ENCODE assay signal across 18 cellular contexts in the genomic region with DNA sequence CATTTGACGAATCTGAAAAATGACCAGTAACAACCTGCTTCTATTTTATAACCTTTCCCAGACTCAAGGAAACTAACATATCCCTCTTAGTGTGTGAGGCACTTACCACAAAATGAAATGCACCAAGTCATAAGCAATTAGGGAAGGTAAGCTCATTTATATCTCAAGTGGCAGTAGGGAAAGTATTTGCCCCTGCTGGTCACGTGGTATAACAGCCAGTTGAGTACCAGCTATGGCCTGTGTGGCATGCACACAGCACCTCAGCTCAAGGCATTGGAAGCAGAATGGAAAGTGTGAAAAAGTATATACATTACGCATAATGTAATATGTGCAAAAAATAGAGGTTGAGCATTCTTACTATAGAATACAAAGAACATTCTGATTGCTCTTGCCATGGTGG.
A peak's percentile ranks its signal among the peaks of the same experiment; 100 is the strongest.
DNase-seq lines count a peak whose midpoint lies in the region; ATAC-seq and TF ChIP-seq lines count a peak whose summit lies in the region.
"Had no signal": no experiment of that assay in that cellular context is flagged by ENCODE, and none has a peak within 500 bp of the region (broad histone marks: within the 10 kb centered on the region; RNA-seq: fewer than 3 reads in every experiment).

No MANE protein-coding gene starts in this region.

- no peak overlapping the region for H3K9ac ChIP-seq in HCT116 (ENCODE audit: low read length)
- H3K9ac ChIP-seq: BLaER1 treated with 17β-estradiol and CSF1 and Interleukin-3, amounts not matched to agents 10 nM and 100 nM; GM23248 had no signal

- no peak overlapping the region for H3K27ac Mint-ChIP-seq in glutamatergic neuron (ENCODE audit: unreplicated experiment)
- H3K27ac Mint-ChIP-seq in CD8-positive, alpha-beta T cell = no peak overlapping the region

- ATAC-seq in HCT116 = peak; percentile 66
- ATAC-seq in CD8-positive, alpha-beta T cell = no peak

- POLR2A ChIA-PET in HCT116 (lab: Charles Lee) = no interaction called here
- POLR2A ChIA-PET in CD8-positive, alpha-beta T cell (lab: Charles Lee) = no interaction called here

- H3K4me1 ChIP-seq in HCT116 (ENCODE audit: control insufficient read depth in 1 of 2, insufficient read depth in 2 of 2, low read length in 2 of 2) = no peaks in the 10 kb centered on the region
- no peaks in the 10 kb centered on the region for H3K4me1 ChIP-seq in CD8-positive, alpha-beta T cell (ENCODE audit: insufficient read depth, low read length)
- H3K4me1 ChIP-seq: Peyer's patch had no signal

- no peaks in the 10 kb centered on the region for H3K4me1 Mint-ChIP-seq in glutamatergic neuron (ENCODE audit: low read depth, unreplicated experiment)
- H3K4me1 Mint-ChIP-seq in CD8-positive, alpha-beta T cell (ENCODE audit: low read depth) = no peaks in the 10 kb centered on the region

- H3K9me2 ChIP-seq in HCT116 (ENCODE audit: insufficient read depth) = no peaks in the 10 kb centered on the region

- DNase-seq in NCI-H510A treated with DMSO at 0.1 percent for 48 hours (lab: John Stamatoyannopoulos, UW) (peak; percentile 2), NCI-H510A (lab: John Stamatoyannopoulos, UW) (no peak), HCT116 (ENCODE audit: low read depth, low spot score) (no peak), WERI-Rb-1 (no peak), glutamatergic neuron (no peak), GM19238 (ENCODE audit: insufficient read length, low spot score) (no peak), NCI-H1048 (lab: John Stamatoyannopoulos, UW) (no peak)
- no peak for DNase-seq in CD8-positive, alpha-beta T cell
- DNase-seq: GF-D8, GM23248, NCI-H187, NCI-H446 treated with DMSO at 0.1 percent for 48 hours, NCI-H774, Peyer's patch, Right ventricle myocardium superior, T-helper 1 cell had no signal

- no peak overlapping the region for H3K4me3 Mint-ChIP-seq in glutamatergic neuron (ENCODE audit: unreplicated experiment)
- no peak overlapping the region for H3K4me3 Mint-ChIP-seq in CD8-positive, alpha-beta T cell

- intact Hi-C loops in HCT116 (cut with micrococcal nuclease) = no loop called here
- intact Hi-C loops in CD8-positive, alpha-beta T cell (cut with DNase I, micrococcal nuclease) = no loop called here

- H3K36me3 ChIP-seq in HCT116 (ENCODE audit: control insufficient read depth in 1 of 2, insufficient read depth in 2 of 2, low read length in 2 of 2) (no peaks in the 10 kb centered on the region), WERI-Rb-1 (no peaks in the 10 kb centered on the region)
- H3K36me3 ChIP-seq in CD8-positive, alpha-beta T cell (ENCODE audit: insufficient read depth, low read length) = no peaks in the 10 kb centered on the region
- H3K36me3 ChIP-seq: Peyer's patch had no signal

- no peaks in the 10 kb centered on the region for H3K79me2 ChIP-seq in HCT116 (ENCODE audit: insufficient read depth, low read length)

- CTCF ChIA-PET in HCT116 (lab: Charles Lee) = interaction anchor here (1.1 kb wide), 1 partner anchor 11 kb away, joined by 4 read pairs; no protein-coding TSS in a partner anchor
- CTCF ChIA-PET in CD8-positive, alpha-beta T cell (lab: Charles Lee) = no interaction called here

- RAD21 ChIA-PET in HCT116 (lab: Charles Lee; ENCODE audit: low non-redundant PET in 1 of 2, low total read pairs in 2 of 2, uncharacterized antibody in 2 of 2, unreplicated experiment in 2 of 2) = no interaction called here

- TF ChIP-seq CTCF in HCT116 (IDR thresholded peaks at IDR 0.05 in 2 of 3, conservative IDR thresholded peaks at IDR 0.05 in 1 of 3; ENCODE audit: borderline replicate concordance in 1 of 3, insufficient read depth in 1 of 3, low read depth in 2 of 3, low read length in 2 of 3) (peak in 2 of 3 experiments; percentile 31 to 37; a peak in 4 of 6 replicates), WERI-Rb-1 (IDR thresholded peaks at IDR 0.05; ENCODE audit: low read depth, low read length) (0 out of 2 replicates have a peak, but pooled peaks have one; percentile 18), glutamatergic neuron (IDR thresholded peaks at IDR 0.05; ENCODE audit: partially characterized antibody, unreplicated experiment) (peak; percentile 18)
- TF ChIP-seq CTCF in CD8-positive, alpha-beta T cell (IDR thresholded peaks at IDR 0.05) = no peak

- no peaks in the 10 kb centered on the region for H3K27me3 Mint-ChIP-seq in glutamatergic neuron (ENCODE audit: unreplicated experiment)
- no peaks in the 10 kb centered on the region for H3K27me3 Mint-ChIP-seq in CD8-positive, alpha-beta T cell (ENCODE audit: low read depth)

- no peak for TF ChIP-seq POLR2A in HCT116 (IDR thresholded peaks at IDR 0.05; ENCODE audit: borderline replicate concordance, extremely low read depth, insufficient read depth, insufficient read length)

- no TSS peak for BruUV-seq in HCT116 (replicated peaks; lab: Mats Ljungman, UMichigan)

- H3K27me3 ChIP-seq in HCT116 (ENCODE audit: insufficient read depth, low read length) (no peaks in the 10 kb centered on the region), WERI-Rb-1 (ENCODE audit: insufficient read depth, low read depth, severe bottlenecking) (no peaks in the 10 kb centered on the region)
- no peaks in the 10 kb centered on the region for H3K27me3 ChIP-seq in CD8-positive, alpha-beta T cell (ENCODE audit: insufficient read depth, low read length)
- H3K27me3 ChIP-seq: BLaER1 treated with 17β-estradiol and CSF1 and Interleukin-3, amounts not matched to agents 10 nM and 100 nM; Peyer's patch had no signal

- H4K20me1 ChIP-seq in HCT116 (ENCODE audit: insufficient read depth) = no peaks in the 10 kb centered on the region
- H4K20me1 ChIP-seq: BLaER1 treated with 17β-estradiol and CSF1 and Interleukin-3, amounts not matched to agents 10 nM and 100 nM had no signal

- no peak overlapping the region for H2AFZ ChIP-seq in HCT116 (ENCODE audit: low read depth, low read length, poor library complexity, severe bottlenecking)
- H2AFZ ChIP-seq: GM23248 had no signal

- H3K9me3 ChIP-seq in HCT116 (ENCODE audit: control insufficient read depth in 1 of 2, insufficient read depth in 1 of 2, low read depth in 1 of 2, low read length in 2 of 2) = 0 out of 4 replicates have a peak, but pooled peaks cover 0 to 6% of the 10 kb centered on the region in 2 experiments
- peaks cover 17% of the 10 kb centered on the region for H3K9me3 ChIP-seq in WERI-Rb-1 (ENCODE audit: severe bottlenecking)
- no peaks in the 10 kb centered on the region for H3K9me3 ChIP-seq in CD8-positive, alpha-beta T cell (ENCODE audit: low read length)

- TF ChIP-seq RAD21 in HCT116 (IDR thresholded peaks at IDR 0.05; ENCODE audit: low read depth) = no peak

- H3K9me3 Mint-ChIP-seq in glutamatergic neuron (ENCODE audit: unreplicated experiment) = peaks cover 3% of the 10 kb centered on the region
- peaks cover 11% of the 10 kb centered on the region for H3K9me3 Mint-ChIP-seq in CD8-positive, alpha-beta T cell

- H3K4me3 ChIP-seq in HCT116 (replicated peaks in 1 of 2; ENCODE audit: low read depth in 1 of 2, low read length in 2 of 2) (no peak overlapping the region), WERI-Rb-1 (ENCODE audit: low read depth, low read length) (no peak overlapping the region)
- H3K4me3 ChIP-seq in CD8-positive, alpha-beta T cell (ENCODE audit: low read depth, low read length) = no peak overlapping the region
- H3K4me3 ChIP-seq: BLaER1 treated with 17β-estradiol and CSF1 and Interleukin-3, amounts not matched to agents 10 nM and 100 nM; GM23248; Peyer's patch; SK-N-MC had no signal

- H3K27ac ChIP-seq in HCT116 (ENCODE audit: low read depth, low read length) (no peak overlapping the region), WERI-Rb-1 (no peak overlapping the region)
- H3K27ac ChIP-seq in CD8-positive, alpha-beta T cell (ENCODE audit: low read depth, low read length) = no peak overlapping the region
- H3K27ac ChIP-seq: BLaER1 treated with 17β-estradiol and CSF1 and Interleukin-3, amounts not matched to agents 10 nM and 100 nM; GM23248; Peyer's patch; SK-N-MC had no signal

- peaks cover 17% of the 10 kb centered on the region for H3K36me3 Mint-ChIP-seq in glutamatergic neuron (ENCODE audit: unreplicated experiment)
- no peaks in the 10 kb centered on the region for H3K36me3 Mint-ChIP-seq in CD8-positive, alpha-beta T cell

- no peak overlapping the region for H3K4me2 ChIP-seq in HCT116 (ENCODE audit: low read length)
- H3K4me2 ChIP-seq: BLaER1 treated with 17β-estradiol and CSF1 and Interleukin-3, amounts not matched to agents 10 nM and 100 nM had no signal

TF ChIP-seq in HCT116, 20 proteins besides CTCF, POLR2A, EP300 and RAD21 (continues in another document):
- no peak for TF ChIP-seq ZNF274 (IDR thresholded peaks at IDR 0.05; ENCODE audit: low read depth, low read length)
- no peak for TF ChIP-seq EGR1 (IDR thresholded peaks at IDR 0.05; ENCODE audit: low read depth)
- no peak for TF ChIP-seq EZH2 (IDR thresholded peaks at IDR 0.05)
- TF ChIP-seq POLR2AphosphoS5 (IDR thresholded peaks at IDR 0.05; ENCODE audit: low read depth, low read length) = no peak
- TF ChIP-seq ATF3 (IDR thresholded peaks at IDR 0.05) = no peak
- no peak for TF ChIP-seq EZH2phosphoT487 (IDR thresholded peaks at IDR 0.05; ENCODE audit: borderline replicate concordance)
- no peak for TF ChIP-seq CEBPB (IDR thresholded peaks at IDR 0.05; ENCODE audit: low read depth)
- no peak for TF ChIP-seq JUND (IDR thresholded peaks at IDR 0.05)
- TF ChIP-seq YY1 (IDR thresholded peaks at IDR 0.05; ENCODE audit: extremely low read depth, insufficient replicate concordance, low read depth, low read length) = no peak
- no peak for TF ChIP-seq ELF1 (IDR thresholded peaks at IDR 0.05; ENCODE audit: borderline replicate concordance, low read depth)
